In genomic region chr6:144647406-144647964, GRCh38 we compare ENCODE assay signal across 1 cellular context.
TF ChIP-seq lines count a peak whose summit lies in the region.

No MANE protein-coding gene starts in this region.

TF ChIP-seq in SK-N-SH, 30 proteins besides CTCF, POLR2A, EP300 and RAD21 (continued from another document):
- TF ChIP-seq ZBTB33 (IDR thresholded peaks at IDR 0.05; ENCODE audit: borderline replicate concordance, low read depth) = no peak
- no peak for TF ChIP-seq FOXJ3 (CRISPR knock-in tag; IDR thresholded peaks at IDR 0.05)
